ENCODE assay signal across 7 cellular contexts in the genomic region with DNA sequence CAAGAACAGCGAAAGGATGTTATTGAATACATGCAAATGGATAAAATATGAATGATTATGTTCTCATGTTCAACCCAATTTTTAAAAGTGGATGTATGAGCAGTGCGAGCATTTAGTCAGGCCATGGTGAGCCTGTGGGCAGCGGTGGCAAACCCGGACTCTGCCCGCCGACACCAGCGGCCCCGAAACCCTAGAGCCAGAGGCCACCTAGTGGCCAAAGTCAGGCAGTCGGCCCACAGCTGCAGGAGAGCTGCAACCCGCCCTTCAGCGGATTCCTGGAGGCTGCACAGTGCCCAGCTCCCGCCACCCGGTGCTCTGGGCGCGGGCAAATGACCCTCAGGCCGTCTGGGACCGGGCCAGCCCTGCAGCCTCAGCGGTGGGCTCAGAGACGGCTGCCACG.
DNase-seq lines count a peak whose midpoint lies in the region; ATAC-seq and TF ChIP-seq lines count a peak whose summit lies in the region.
"Not testable (repeated sequence)": the region's sequence is repeated elsewhere in the genome, so short reads cannot be mapped to it uniquely, and the experiment has no call there.

No MANE protein-coding gene starts in this region.

- intact Hi-C loops in left ventricle myocardium superior (cut with micrococcal nuclease); right lobe of liver (cut with DNase I): not testable (repeated sequence)

- H3K9ac ChIP-seq in DND-41 (ENCODE audit: low read depth, low read length); OCI-LY3 (ENCODE audit: low read length): not testable (repeated sequence)

- not testable (repeated sequence) for TF ChIP-seq CTCF in DND-41 (IDR thresholded peaks at IDR 0.05; ENCODE audit: borderline replicate concordance, extremely low read depth, low read length, poor library complexity, severe bottlenecking); OCI-LY3 (IDR thresholded peaks at IDR 0.05; ENCODE audit: low read depth, low read length); RWPE2 (IDR thresholded peaks at IDR 0.05; ENCODE audit: poor library complexity, severe bottlenecking); right lobe of liver (IDR thresholded peaks at IDR 0.05)

- not testable (repeated sequence) for H3K79me2 ChIP-seq in DND-41 (ENCODE audit: insufficient read depth, low read length); OCI-LY3 (ENCODE audit: low read length)

- H3K9me3 Mint-ChIP-seq in stimulated activated naive B cell treated with anti-CD40 and anti-IgM and Interleukin-4, amounts not matched to agents 10 μg/mL and 1 μg/mL and 100 μg/mL, for 72 hours: not testable (repeated sequence)

- not testable (repeated sequence) for H3K4me3 ChIP-seq in DND-41 (ENCODE audit: low read depth in 1 of 2, low read length in 2 of 2); RWPE2 (ENCODE audit: severe bottlenecking); right lobe of liver
- H3K4me3 ChIP-seq in OCI-LY3 (ENCODE audit: low read length): peak overlapping the region; percentile 39

- ATAC-seq in DND-41 (ENCODE audit: insufficient read depth, low read depth) (peak; percentile 43; the same call in 2 of the 3 replicates), HG02759 (IDR thresholded peaks at IDR 0.05; ENCODE audit: unreplicated experiment) (peak; percentile 56), RWPE2 (ENCODE audit: low read depth) (peak; percentile 81), left ventricle myocardium superior (peak; percentile 29), right lobe of liver (peak; percentile 54 to 74 (median 65))
- ATAC-seq in stimulated activated naive B cell treated with anti-CD40 and anti-IgM and Interleukin-4, amounts not matched to agents 10 μg/mL and 1 μg/mL and 100 μg/mL, for 72 hours (replicated peaks): peak; percentile 27 to 61

- not testable (repeated sequence) for H2AFZ ChIP-seq in DND-41 (ENCODE audit: low read depth, low read length); OCI-LY3 (ENCODE audit: low read depth, low read length)

- not testable (repeated sequence) for H3K36me3 ChIP-seq in DND-41 (ENCODE audit: insufficient read depth, low read length); OCI-LY3 (replicated peaks; ENCODE audit: low read depth, low read length); RWPE2 (ENCODE audit: low read depth); right lobe of liver

- 44% methylated on average over 1 of the region's 20 CpGs for WGBS in right lobe of liver (ENCODE audit: insufficient coverage, low coverage, low lambda C conversion rate, missing lambda C conversion rate)

- H3K4me3 Mint-ChIP-seq in stimulated activated naive B cell treated with anti-CD40 and anti-IgM and Interleukin-4, amounts not matched to agents 10 μg/mL and 1 μg/mL and 100 μg/mL, for 72 hours: not testable (repeated sequence)

- H3K27me3 Mint-ChIP-seq in stimulated activated naive B cell treated with anti-CD40 and anti-IgM and Interleukin-4, amounts not matched to agents 10 μg/mL and 1 μg/mL and 100 μg/mL, for 72 hours: not testable (repeated sequence)

- H3K27ac ChIP-seq in DND-41 (ENCODE audit: low read length); OCI-LY3 (ENCODE audit: low read length); RWPE2 (ENCODE audit: poor library complexity, severe bottlenecking); right lobe of liver: not testable (repeated sequence)

- not testable (repeated sequence) for H3K27me3 ChIP-seq in DND-41 (ENCODE audit: insufficient read depth, low read length, poor library complexity); OCI-LY3 (ENCODE audit: low read depth, low read length); RWPE2 (ENCODE audit: insufficient read depth, poor library complexity, severe bottlenecking); right lobe of liver

- TF ChIP-seq POLR2A in right lobe of liver (IDR thresholded peaks at IDR 0.05): not testable (repeated sequence)

- not testable (repeated sequence) for H4K20me1 ChIP-seq in DND-41 (ENCODE audit: insufficient read depth, low read length); OCI-LY3 (ENCODE audit: insufficient read depth, low read length)

- H3K4me1 Mint-ChIP-seq in stimulated activated naive B cell treated with anti-CD40 and anti-IgM and Interleukin-4, amounts not matched to agents 10 μg/mL and 1 μg/mL and 100 μg/mL, for 72 hours: not testable (repeated sequence)

- H3K4me1 ChIP-seq in DND-41 (ENCODE audit: insufficient read depth, low read length); OCI-LY3 (ENCODE audit: low read length); RWPE2 (ENCODE audit: insufficient read depth, poor library complexity, severe bottlenecking); right lobe of liver: not testable (repeated sequence)

- DNase-seq in DND-41; RWPE2 (ENCODE audit: low spot score); left ventricle myocardium superior; right lobe of liver; stimulated activated naive B cell treated with anti-CD40 and anti-IgM and Interleukin-4, amounts not matched to agents 10 μg/mL and 1 μg/mL and 100 μg/mL, for 72 hours: not testable (repeated sequence)

- H3K4me2 ChIP-seq in DND-41 (ENCODE audit: insufficient read depth, low read length): not testable (repeated sequence)
- H3K4me2 ChIP-seq in OCI-LY3 (ENCODE audit: low read length): peak overlapping the region; percentile 44

- not testable (repeated sequence) for H3K9me3 ChIP-seq in DND-41 (ENCODE audit: insufficient read depth, low read length, severe bottlenecking); OCI-LY3 (ENCODE audit: insufficient read depth, low read length); RWPE2 (ENCODE audit: severe bottlenecking); right lobe of liver

- not testable (repeated sequence) for H3K36me3 Mint-ChIP-seq in stimulated activated naive B cell treated with anti-CD40 and anti-IgM and Interleukin-4, amounts not matched to agents 10 μg/mL and 1 μg/mL and 100 μg/mL, for 72 hours

- H3K27ac Mint-ChIP-seq in stimulated activated naive B cell treated with anti-CD40 and anti-IgM and Interleukin-4, amounts not matched to agents 10 μg/mL and 1 μg/mL and 100 μg/mL, for 72 hours: not testable (repeated sequence)

Comparison
In these comparisons a context has a peak if more than half of its experiments do, and no peak if none do; other contexts are left out.
1. ATAC-seq: peak in every context shown above with its lines; median percentile 81 in RWPE2; 65 in right lobe of liver; 56 in HG02759; 44 in stimulated activated naive B cell treated with anti-CD40 and anti-IgM and Interleukin-4, amounts not matched to agents 10 μg/mL and 1 μg/mL and 100 μg/mL, for 72 hours; 43 in DND-41; 29 in left ventricle myocardium superior.